ENCODE assay signal across 19 cellular contexts in genomic region chrX:41716767-41717473, GRCh38. TPM values are rescaled to one million over a fixed set of nuclear protein-coding genes. Genes with fewer than 3 reads are reported as not detected.
DNase-seq lines count a peak whose midpoint lies in the region; ATAC-seq and TF ChIP-seq lines count a peak whose summit lies in the region.
"Had no signal": no experiment of that assay in that cellular context is flagged by ENCODE, and none has a peak within 500 bp of the region (broad histone marks: within the 10 kb centered on the region; RNA-seq: fewer than 3 reads in every experiment).

No MANE protein-coding gene starts in this region.

- no peaks in the 10 kb centered on the region for H3K27me3 ChIP-seq in Caco-2 (replicated peaks; ENCODE audit: control insufficient read depth, insufficient read depth, low read length)

- intact Hi-C loops in activated CD4-positive, alpha-beta T cell treated with anti-CD3 and anti-CD28 coated beads, Interleukin-2, amount 10 ng/mL, durations not matched to agents 24 days and 14 days (cut with micrococcal nuclease) = no loop called here
- intact Hi-C loops in Caco-2 (cut with micrococcal nuclease; ENCODE audit: unreplicated experiment) = no loop called here
- intact Hi-C loops in activated B cell treated with CpG ODN at 0.5 μM for 24 hours (cut with micrococcal nuclease) = no loop called here
- intact Hi-C loops in mucosa of descending colon (cut with DNase I, micrococcal nuclease) = no loop called here

- peaks cover 13% of the 10 kb centered on the region for H3K9me3 Mint-ChIP-seq in activated CD4-positive, alpha-beta T cell treated with anti-CD3 and anti-CD28 coated beads, Interleukin-2, amount 10 ng/mL, durations not matched to agents 24 days and 14 days
- H3K9me3 Mint-ChIP-seq in Caco-2 (ENCODE audit: unreplicated experiment) = no peaks in the 10 kb centered on the region
- peaks cover 4% of the 10 kb centered on the region for H3K9me3 Mint-ChIP-seq in activated B cell treated with CpG ODN at 0.5 μM for 24 hours

- CTCF ChIA-PET in Caco-2 (lab: Charles Lee) (no interaction called here), activated B cell treated with CpG ODN at 0.5 μM for 24 hours (lab: Charles Lee) (interaction anchor here (1.1 kb wide), 1 partner anchor 18 kb away, joined by 3 read pairs; no protein-coding TSS in a partner anchor)

- peaks cover 37% of the 10 kb centered on the region for H3K36me3 Mint-ChIP-seq in activated CD4-positive, alpha-beta T cell treated with anti-CD3 and anti-CD28 coated beads, Interleukin-2, amount 10 ng/mL, durations not matched to agents 24 days and 14 days (ENCODE audit: low read depth)
- peaks cover 30% of the 10 kb centered on the region for H3K36me3 Mint-ChIP-seq in Caco-2 (ENCODE audit: insufficient read depth, unreplicated experiment)
- peaks cover 7% of the 10 kb centered on the region for H3K36me3 Mint-ChIP-seq in activated B cell treated with CpG ODN at 0.5 μM for 24 hours (ENCODE audit: low read depth)

- no TSS peak for BruUV-seq in Caco-2 (replicated peaks; lab: Mats Ljungman, UMichigan)

- H3K4me3 ChIP-seq in Caco-2 (ENCODE audit: low read depth, low read length) (no peak overlapping the region), mucosa of descending colon (no peak overlapping the region)
- H3K4me3 ChIP-seq: PC-9 had no signal

- POLR2A ChIA-PET in Caco-2 (lab: Charles Lee) = no interaction called here
- POLR2A ChIA-PET in activated B cell treated with CpG ODN at 0.5 μM for 24 hours (lab: Charles Lee) = interaction anchor here (0.8 kb wide), 1 partner anchor 9 kb away, joined by 9 read pairs; no protein-coding TSS in a partner anchor

- ATAC-seq in activated B cell treated with CpG ODN at 0.5 μM for 24 hours (ENCODE audit: low read depth) (no peak), mucosa of descending colon (peak; percentile 82), HG02678 (IDR thresholded peaks at IDR 0.05; ENCODE audit: unreplicated experiment) (no peak)
- ATAC-seq: HCT116 had no signal

- no peak for TF ChIP-seq CTCF in Caco-2 (IDR thresholded peaks at IDR 0.05; ENCODE audit: insufficient read depth in 1 of 2, low read depth in 1 of 2, low read length in 1 of 2, severe bottlenecking in 1 of 2, unreplicated experiment in 1 of 2)
- no peak for TF ChIP-seq CTCF in activated B cell treated with CpG ODN at 0.5 μM for 24 hours (IDR thresholded peaks at IDR 0.05)
- TF ChIP-seq CTCF in mucosa of descending colon (IDR thresholded peaks at IDR 0.05) = no peak

- peak overlapping the region; percentile 19 for H3K4me3 Mint-ChIP-seq in activated CD4-positive, alpha-beta T cell treated with anti-CD3 and anti-CD28 coated beads, Interleukin-2, amount 10 ng/mL, durations not matched to agents 24 days and 14 days
- H3K4me3 Mint-ChIP-seq in Caco-2 (ENCODE audit: unreplicated experiment) = peak overlapping the region; percentile 47
- H3K4me3 Mint-ChIP-seq in activated B cell treated with CpG ODN at 0.5 μM for 24 hours = peak overlapping the region; percentile 33
- H3K4me3 Mint-ChIP-seq: CD14-positive monocyte had no signal

- no peaks in the 10 kb centered on the region for H3K27me3 Mint-ChIP-seq in activated CD4-positive, alpha-beta T cell treated with anti-CD3 and anti-CD28 coated beads, Interleukin-2, amount 10 ng/mL, durations not matched to agents 24 days and 14 days
- H3K27me3 Mint-ChIP-seq in Caco-2 (ENCODE audit: insufficient read depth, unreplicated experiment) = no peaks in the 10 kb centered on the region
- no peaks in the 10 kb centered on the region for H3K27me3 Mint-ChIP-seq in activated B cell treated with CpG ODN at 0.5 μM for 24 hours

- H3K4me1 ChIP-seq in Caco-2 (peaks cover 20% of the 10 kb centered on the region), mucosa of descending colon (ENCODE audit: low read depth) (no peaks in the 10 kb centered on the region)

- no peak for DNase-seq in activated CD4-positive, alpha-beta T cell treated with anti-CD3 and anti-CD28 coated beads, Interleukin-2, amount 10 ng/mL, durations not matched to agents 24 days and 14 days
- no peak for DNase-seq in activated CD4-positive, alpha-beta T cell treated with anti-CD3 and anti-CD28 coated beads, Interleukin-2, amount 50 U/mL, for 1 hour
- DNase-seq in Caco-2 = no peak
- DNase-seq in activated B cell treated with CpG ODN at 0.5 μM for 24 hours = no peak
- DNase-seq in mucosa of descending colon = no peak
- no peak for DNase-seq in NCI-H1092 (lab: John Stamatoyannopoulos, UW)
- DNase-seq in DMS 273 (lab: John Stamatoyannopoulos, UW; ENCODE audit: unreplicated experiment) = no peak
- DNase-seq: COR-L47; DMS79; NCI-H1048; NCI-H1694; NCI-H345; NCI-H526 treated with DMSO at 0.1 percent for 48 hours; NK-92 treated with Interleukin-12 subunit alpha and Interleukin-12 subunit beta, amount 100 ng/mL, for 24 hours; PC-9 had no signal

- peak overlapping the region; percentile 29 for H3K27ac Mint-ChIP-seq in activated CD4-positive, alpha-beta T cell treated with anti-CD3 and anti-CD28 coated beads, Interleukin-2, amount 10 ng/mL, durations not matched to agents 24 days and 14 days
- H3K27ac Mint-ChIP-seq in Caco-2 (ENCODE audit: unreplicated experiment) = peak overlapping the region; percentile 82
- H3K27ac Mint-ChIP-seq in activated B cell treated with CpG ODN at 0.5 μM for 24 hours = peak overlapping the region; percentile 14

- peaks cover 18% of the 10 kb centered on the region for H3K4me1 Mint-ChIP-seq in activated CD4-positive, alpha-beta T cell treated with anti-CD3 and anti-CD28 coated beads, Interleukin-2, amount 10 ng/mL, durations not matched to agents 24 days and 14 days
- peaks cover 20% of the 10 kb centered on the region for H3K4me1 Mint-ChIP-seq in Caco-2 (ENCODE audit: low read depth, unreplicated experiment)
- H3K4me1 Mint-ChIP-seq in activated B cell treated with CpG ODN at 0.5 μM for 24 hours = peaks cover 46% of the 10 kb centered on the region

- H3K36me3 ChIP-seq in Caco-2 (ENCODE audit: control insufficient read depth, insufficient read depth, low read length) = no peaks in the 10 kb centered on the region
- no peaks in the 10 kb centered on the region for H3K36me3 ChIP-seq in mucosa of descending colon (ENCODE audit: low read depth)

- H3K9me3 ChIP-seq in Caco-2 (peaks cover 5% of the 10 kb centered on the region; the same call in 1 of the 2 replicates), mucosa of descending colon (no peaks in the 10 kb centered on the region)

RNA-seq across cellular contexts. Expression of gene GPR82, which starts 7.1 kb away (rescaled TPM):
- not detected in 2 replicates for total RNA-seq in activated CD4-positive, alpha-beta T cell treated with anti-CD3 and anti-CD28 coated beads, Interleukin-2, amount 10 ng/mL, durations not matched to agents 24 days and 14 days
- total RNA-seq in Caco-2 (2022) = not detected in 2 replicates
- 0.32 and 0.35 TPM in 2 replicates for total RNA-seq in activated B cell treated with CpG ODN at 0.5 μM for 24 hours
- 1 to 10 TPM in 1 of 3 donors, under 1 TPM in 2; 0.57 to 1.3 (median 0.64) TPM for total RNA-seq in mucosa of descending colon
- total RNA-seq: G401, PC-9 had no signal

RNA-seq across cellular contexts. Expression of gene GPR34, which starts 28.1 kb away (rescaled TPM):
- total RNA-seq in activated CD4-positive, alpha-beta T cell treated with anti-CD3 and anti-CD28 coated beads, Interleukin-2, amount 10 ng/mL, durations not matched to agents 24 days and 14 days = 0.16 and 0.43 TPM in 2 replicates
- total RNA-seq in Caco-2 (2022) (not detected in 2 replicates), activated B cell treated with CpG ODN at 0.5 μM for 24 hours (0.24 and 0.42 TPM in 2 replicates), mucosa of descending colon (10 to 100 TPM in 2 of 3 donors, 1 to 10 TPM in 1; 2.0 to 11.9 (median 11.4) TPM)
- total RNA-seq: G401, PC-9 had no signal

Comparison
In these comparisons a context has a peak if more than half of its experiments do, and no peak if none do; other contexts are left out.
1. H3K27ac Mint-ChIP-seq: peak in every context shown above with its lines; median percentile 82 in Caco-2; 29 in activated CD4-positive, alpha-beta T cell treated with anti-CD3 and anti-CD28 coated beads, Interleukin-2, amount 10 ng/mL, durations not matched to agents 24 days and 14 days; 14 in activated B cell treated with CpG ODN at 0.5 μM for 24 hours.